ENCODE assay signal across 9 cellular contexts in genomic region chr18:80202264-80202998, GRCh38. TPM values are rescaled to one million over a fixed set of nuclear protein-coding genes. Genes with fewer than 3 reads are reported as not detected.
DNase-seq lines count a peak whose midpoint lies in the region; ATAC-seq and TF ChIP-seq lines count a peak whose summit lies in the region.
"Had no signal": no experiment of that assay in that cellular context is flagged by ENCODE, and none has a peak within 500 bp of the region (broad histone marks: within the 10 kb centered on the region; RNA-seq: fewer than 3 reads in every experiment).

No MANE protein-coding gene starts in this region.

- DNase-seq in activated CD8-positive, alpha-beta memory T cell treated with anti-CD3 and anti-CD28 coated beads, Interleukin-2, amount 50 U/mL, for 24 hours (ENCODE audit: extremely low read depth): peak; percentile 19
- no peak for DNase-seq in activated CD8-positive, alpha-beta memory T cell treated with anti-CD3 and anti-CD28 coated beads, Interleukin-2, amount 50 U/mL, for 48 hours
- DNase-seq in lower leg skin (ENCODE audit: low spot score in 2 of 2) (peak; percentile 9 to 56), NCI-H82 treated with DMSO at 0.1 percent for 48 hours (lab: John Stamatoyannopoulos, UW; ENCODE audit: unreplicated experiment) (no peak), NCI-H2171 treated with DMSO at 0.1 percent for 48 hours (lab: John Stamatoyannopoulos, UW) (no peak), NCI-H2081 treated with DMSO at 0.1 percent for 48 hours (lab: John Stamatoyannopoulos, UW) (no peak)
- DNase-seq: activated CD8-positive, alpha-beta memory T cell treated with anti-CD3 and anti-CD28 coated beads, Interleukin-2, amount 50 U/mL, for 4 hours had no signal

- WGBS in lower leg skin, 2 donors: 90 to 92% methylated on average over 12 of the region's 12 CpGs

- TF ChIP-seq CTCF in lower leg skin (IDR thresholded peaks at IDR 0.05): no peak

- TF ChIP-seq POLR2A in lower leg skin (IDR thresholded peaks at IDR 0.05): no peak

- intact Hi-C loops in lower leg skin (cut with DNase I; ENCODE audit: low total_unique reads): no loop called here

- ATAC-seq in GM21367 (IDR thresholded peaks at IDR 0.05; ENCODE audit: unreplicated experiment) (peak; percentile 79), HG03103 (IDR thresholded peaks at IDR 0.05; ENCODE audit: low read depth, unreplicated experiment) (peak; percentile 95)

- H3K4me3 ChIP-seq in lower leg skin (ENCODE audit: low read depth, poor library complexity, severe bottlenecking): no peak overlapping the region

RNA-seq across cellular contexts. Expression of gene PARD6G, which starts 44.9 kb away (rescaled TPM):
- total RNA-seq in lower leg skin: 100 to 1,000 TPM in 2 of 4 donors, 10 to 100 TPM in 2; 89.6 to 122 (median 101) TPM

Comparison
In these comparisons a context has a peak if more than half of its experiments do, and no peak if none do; other contexts are left out.
1. DNase-seq: peak in activated CD8-positive, alpha-beta memory T cell treated with anti-CD3 and anti-CD28 coated beads, Interleukin-2, amount 50 U/mL, for 24 hours (single experiment) and lower leg skin (2 of 2); none in activated CD8-positive, alpha-beta memory T cell treated with anti-CD3 and anti-CD28 coated beads, Interleukin-2, amount 50 U/mL, for 48 hours (single experiment), NCI-H82 treated with DMSO at 0.1 percent for 48 hours (single experiment), NCI-H2171 treated with DMSO at 0.1 percent for 48 hours (single experiment) and NCI-H2081 treated with DMSO at 0.1 percent for 48 hours (single experiment).